In the genomic region with DNA sequence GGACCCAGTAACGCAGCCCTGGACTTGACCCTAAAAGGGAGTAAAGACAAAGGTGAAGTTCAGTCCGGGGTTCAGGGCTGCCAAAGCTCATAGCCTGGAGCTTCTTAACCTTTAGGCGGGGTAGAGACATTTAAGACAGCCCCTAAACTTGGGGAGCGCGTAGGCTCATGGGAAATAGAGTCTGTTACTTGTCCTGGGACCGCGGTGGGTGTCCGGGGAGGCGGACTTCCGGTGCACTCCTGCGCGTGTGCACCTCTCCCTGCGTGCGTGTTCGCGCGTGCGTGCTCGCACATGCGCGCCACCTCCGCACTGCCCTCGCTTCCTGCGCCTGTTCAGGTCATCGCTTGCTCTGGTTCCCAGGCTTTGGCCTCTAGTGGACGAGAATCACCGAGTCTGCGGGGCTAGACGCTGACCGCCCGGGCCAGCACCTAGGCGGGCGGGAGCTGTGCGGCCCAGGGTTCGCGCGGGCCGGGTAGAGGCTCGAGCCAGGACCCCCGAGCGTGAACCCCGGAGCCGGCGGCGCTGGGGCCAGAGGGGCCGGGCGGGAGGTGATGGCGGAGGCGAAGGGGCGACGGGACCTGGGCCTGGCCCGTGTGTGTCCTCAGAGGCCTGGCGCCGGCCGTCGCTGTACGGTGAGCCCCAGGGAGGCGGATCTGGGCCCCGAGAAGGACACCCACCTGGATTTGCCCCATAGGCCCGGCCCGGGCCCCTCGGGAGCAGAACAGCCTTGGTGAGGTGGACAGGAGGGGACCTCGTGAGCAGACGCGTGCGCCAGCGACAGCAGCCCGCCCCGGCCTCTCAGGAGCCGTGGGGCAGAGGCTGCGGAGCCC, we compare ENCODE assay signal across 8 cellular contexts. TPM values are rescaled to one million over a fixed set of nuclear protein-coding genes. Genes with fewer than 3 reads are reported as not detected.
DNase-seq lines count a peak whose midpoint lies in the region; TF ChIP-seq lines count a peak whose summit lies in the region.
"Not testable (repeated sequence)": the region's sequence is repeated elsewhere in the genome, so short reads cannot be mapped to it uniquely, and the experiment has no call there.

No MANE protein-coding gene starts in this region.

- peak overlapping the region; percentile 83 for H3K27ac Mint-ChIP-seq in HFFc6
- peak overlapping the region; percentile 89 for H3K27ac Mint-ChIP-seq in activated naive CD4-positive, alpha-beta T cell treated with anti-CD3 and anti-CD28 coated beads, Interleukin-2, amount 10 ng/mL, durations not matched to agents 7 days and 5 days

- peaks cover 23% of the 10 kb centered on the region for H3K4me1 Mint-ChIP-seq in HFFc6 (ENCODE audit: low read depth)
- peaks cover 23% of the 10 kb centered on the region for H3K4me1 Mint-ChIP-seq in activated naive CD4-positive, alpha-beta T cell treated with anti-CD3 and anti-CD28 coated beads, Interleukin-2, amount 10 ng/mL, durations not matched to agents 7 days and 5 days

- not testable (repeated sequence) for H3K9me3 Mint-ChIP-seq in HFFc6; activated naive CD4-positive, alpha-beta T cell treated with anti-CD3 and anti-CD28 coated beads, Interleukin-2, amount 10 ng/mL, durations not matched to agents 7 days and 5 days

- H3K36me3 Mint-ChIP-seq in HFFc6 (ENCODE audit: low read depth) = peaks cover 13% of the 10 kb centered on the region; the same call in 1 of the 2 replicates
- H3K36me3 Mint-ChIP-seq in activated naive CD4-positive, alpha-beta T cell treated with anti-CD3 and anti-CD28 coated beads, Interleukin-2, amount 10 ng/mL, durations not matched to agents 7 days and 5 days = peaks cover 13% of the 10 kb centered on the region

- DNase-seq in GM06990 (ENCODE audit: extremely low read depth, insufficient read length) (peak; percentile 89), HFFc6 (peak; percentile 79), MV-4-11 (lab: John Stamatoyannopoulos, UW) (peak; percentile 97), SK-MEL-5 (ENCODE audit: low read depth, low spot score) (peak; percentile 89), globus pallidus (ENCODE audit: low spot score) (peak; percentile 90), nucleus accumbens (lab: John Stamatoyannopoulos, UW) (peak in 55 of 56 donors; percentile 47 to 95 (median 82)), superior temporal gyrus (ENCODE audit: extremely low spot score) (peak; percentile 94)
- DNase-seq in activated naive CD4-positive, alpha-beta T cell treated with anti-CD3 and anti-CD28 coated beads, Interleukin-2, amount 10 ng/mL, durations not matched to agents 7 days and 5 days = peak; percentile 92

- H3K27me3 ChIP-seq in GM06990 (replicated peaks; ENCODE audit: control insufficient read depth, insufficient read depth, low read length) = not testable (repeated sequence)

- H3K4me3 ChIP-seq in GM06990 (replicated peaks; ENCODE audit: low read depth, low read length) = peak overlapping the region; percentile 75

- not testable (repeated sequence) for TF ChIP-seq CTCF in GM06990 (IDR thresholded peaks at IDR 0.05; ENCODE audit: insufficient read depth, low read length, poor library complexity, severe bottlenecking); HFFc6 (IDR thresholded peaks at IDR 0.05)

- not testable (repeated sequence) for H3K36me3 ChIP-seq in GM06990 (ENCODE audit: control insufficient read depth, insufficient read depth, low read length)

- H3K4me3 Mint-ChIP-seq in HFFc6 = peak overlapping the region; percentile 96
- H3K4me3 Mint-ChIP-seq in activated naive CD4-positive, alpha-beta T cell treated with anti-CD3 and anti-CD28 coated beads, Interleukin-2, amount 10 ng/mL, durations not matched to agents 7 days and 5 days = peak overlapping the region; percentile 85

- CTCF ChIA-PET in activated naive CD4-positive, alpha-beta T cell treated with anti-CD3 and anti-CD28 coated beads, Interleukin-2, amount 10 ng/mL, durations not matched to agents 7 days and 5 days (lab: Charles Lee) = not testable (repeated sequence)

- in situ Hi-C loops in SK-MEL-5 (cut with HindIII; ENCODE audit: low pct_unique_long_range_greater_than_20kb, low sequenced_read_pairs) = not testable (repeated sequence)

- H3K27me3 Mint-ChIP-seq in HFFc6 (ENCODE audit: insufficient read depth); activated naive CD4-positive, alpha-beta T cell treated with anti-CD3 and anti-CD28 coated beads, Interleukin-2, amount 10 ng/mL, durations not matched to agents 7 days and 5 days: not testable (repeated sequence)

RNA-seq across cellular contexts. Expression of a gene that starts 6.1 kb away (rescaled TPM):
- under 1 TPM in 1 of 6 experiments, not detected in 5; 0.07 TPM for total RNA-seq in HFFc6 (2021; fragmentation: NEBNext Ultra II Directional; extraction: Animal tissue kit (Norgen Biotek cat#: 25700))
- total RNA-seq in SK-MEL-5 (2014; rRNA removed; shearing (Covaris generic)) = not detected in 2 replicates
- polyA plus RNA-seq in SK-MEL-5 (2015; cell fraction: cytosol; rRNA removed) = not detected in 2 replicates
- not detected in 2 replicates for polyA plus RNA-seq in SK-MEL-5 (2015; cell fraction: nucleus; rRNA removed)

RNA-seq across cellular contexts. Expression of a gene that starts 38.9 kb away (rescaled TPM):
- under 1 TPM in 1 of 6 experiments, not detected in 5; 0.41 TPM for total RNA-seq in HFFc6 (2021; fragmentation: NEBNext Ultra II Directional; extraction: Animal tissue kit (Norgen Biotek cat#: 25700))
- total RNA-seq in SK-MEL-5 (2014; rRNA removed; shearing (Covaris generic)) = not detected in 2 replicates
- 0.13 TPM in 1 of 2 replicates, not detected in the other for polyA plus RNA-seq in SK-MEL-5 (2015; cell fraction: cytosol; rRNA removed)
- 0.45 TPM in 1 of 2 replicates, not detected in the other for polyA plus RNA-seq in SK-MEL-5 (2015; cell fraction: nucleus; rRNA removed)

Comparison
In these comparisons a context has a peak if more than half of its experiments do, and no peak if none do; other contexts are left out.
1. Peak in every context shown above with its lines: DNase-seq and H3K4me3 ChIP-seq.